In the genomic region with DNA sequence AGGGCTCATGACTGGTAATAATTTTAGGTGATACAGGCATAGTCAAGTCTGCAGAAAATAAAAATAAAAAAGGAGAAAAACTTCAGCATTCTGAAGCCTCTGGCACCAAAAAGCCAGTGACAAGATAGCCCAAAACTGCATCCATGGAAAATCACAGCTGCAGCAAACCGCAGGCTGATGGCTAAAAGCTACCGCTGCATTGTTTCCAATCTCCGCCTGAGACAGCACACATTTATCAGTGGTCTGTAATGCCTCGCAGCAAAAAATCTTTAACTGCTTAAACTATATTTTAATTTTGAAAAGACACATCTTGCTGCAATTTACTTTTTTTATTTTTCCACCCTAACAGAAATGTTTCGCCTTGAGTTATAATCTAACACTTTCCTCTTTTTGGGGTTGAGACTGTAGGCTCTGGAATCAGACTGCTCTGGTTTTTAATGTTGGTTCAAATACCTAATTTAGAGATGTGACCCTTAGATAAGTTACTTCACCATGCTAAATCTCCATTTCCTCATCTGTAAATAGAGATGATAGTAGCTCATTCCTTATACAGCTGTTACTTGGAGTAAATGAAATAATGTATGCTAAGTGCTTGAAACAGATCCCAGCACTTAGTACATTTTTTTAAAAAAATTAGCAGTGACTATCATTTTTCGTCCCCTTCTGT, we compare ENCODE assay signal across 26 cellular contexts. TPM values are rescaled to one million over a fixed set of nuclear protein-coding genes. Genes with fewer than 3 reads are reported as not detected.
DNase-seq lines count a peak whose midpoint lies in the region; ATAC-seq and TF ChIP-seq lines count a peak whose summit lies in the region.
"Had no signal": no experiment of that assay in that cellular context is flagged by ENCODE, and none has a peak within 500 bp of the region (broad histone marks: within the 10 kb centered on the region; RNA-seq: fewer than 3 reads in every experiment).

No MANE protein-coding gene starts in this region.

- no peak for TF ChIP-seq CTCF in chondrocyte (IDR thresholded peaks at IDR 0.05)
- TF ChIP-seq CTCF in nephron (IDR thresholded peaks at IDR 0.05; ENCODE audit: unreplicated experiment in 3 of 3): no peak
- TF ChIP-seq CTCF in omental fat pad (IDR thresholded peaks at IDR 0.05): no peak

- H3K27ac Mint-ChIP-seq in chondrocyte (ENCODE audit: unreplicated experiment) (peak overlapping the region; percentile 62), nephron (peak overlapping the region; percentile 11 to 83 (median 79))
- H3K27ac Mint-ChIP-seq: CD8-positive, alpha-beta memory T cell; naive thymus-derived CD8-positive, alpha-beta T cell; stimulated activated memory B cell treated with anti-CD40 and anti-IgM and Interleukin-4, amounts not matched to agents 10 μg/mL and 1 μg/mL and 100 μg/mL, for 72 hours had no signal

- H3K36me3 Mint-ChIP-seq in chondrocyte (ENCODE audit: low read depth): no peaks in the 10 kb centered on the region
- no peaks in the 10 kb centered on the region for H3K36me3 Mint-ChIP-seq in nephron (ENCODE audit: low read depth)
- H3K36me3 Mint-ChIP-seq: CD8-positive, alpha-beta memory T cell; naive thymus-derived CD8-positive, alpha-beta T cell; stimulated activated memory B cell treated with anti-CD40 and anti-IgM and Interleukin-4, amounts not matched to agents 10 μg/mL and 1 μg/mL and 100 μg/mL, for 72 hours had no signal

- DNase-seq in AG08395 (ENCODE audit: low spot score): peak; percentile 56
- DNase-seq in NCI-H2171 treated with DMSO at 0.1 percent for 48 hours (lab: John Stamatoyannopoulos, UW): peak; percentile 44
- no peak for DNase-seq in chondrocyte (ENCODE audit: low spot score)
- DNase-seq in DMS79 (lab: John Stamatoyannopoulos, UW): no peak
- no peak for DNase-seq in omental fat pad (ENCODE audit: low spot score)
- no peak for DNase-seq in DMS153 (lab: John Stamatoyannopoulos, UW)
- DNase-seq: 8988T; activated CD4-positive, alpha-beta T cell treated with anti-CD3 and anti-CD28 coated beads for 4 hours; activated gamma-delta T cell treated with Interleukin-2 at 50 U/mL for 16 hours; activated T-cell treated with anti-CD3 and anti-CD28 coated beads, Interleukin-2, amount 50 U/mL, for 1 hour; CD8-positive, alpha-beta memory T cell; dermis blood vessel endothelial cell; esophagus squamous epithelium; HCEC 1CT; left ventricle myocardium superior; naive thymus-derived CD8-positive, alpha-beta T cell; NCI-H1417; NCI-H2081; NCI-H774; RPMI8226; stimulated activated CD4-positive, alpha-beta T cell treated with anti-CD3 and anti-CD28 coated beads, Interleukin-4, amount 100 ng/mL, for 24 hours had no signal

- ATAC-seq in GM18868 (IDR thresholded peaks at IDR 0.05; ENCODE audit: unreplicated experiment): no peak
- ATAC-seq in omental fat pad (ENCODE audit: low FRiP score): no peak
- ATAC-seq: left ventricle myocardium superior; naive thymus-derived CD8-positive, alpha-beta T cell; stimulated activated memory B cell treated with anti-CD40 and anti-IgM and Interleukin-4, amounts not matched to agents 10 μg/mL and 1 μg/mL and 100 μg/mL, for 72 hours had no signal

- H3K27me3 Mint-ChIP-seq in chondrocyte (ENCODE audit: low read depth): no peaks in the 10 kb centered on the region
- H3K27me3 Mint-ChIP-seq in nephron (ENCODE audit: low read depth): no peaks in the 10 kb centered on the region
- H3K27me3 Mint-ChIP-seq: CD8-positive, alpha-beta memory T cell; central memory CD8-positive, alpha-beta T cell; naive thymus-derived CD8-positive, alpha-beta T cell; stimulated activated memory B cell treated with anti-CD40 and anti-IgM and Interleukin-4, amounts not matched to agents 10 μg/mL and 1 μg/mL and 100 μg/mL, for 72 hours had no signal

- H3K9me3 Mint-ChIP-seq in chondrocyte (ENCODE audit: low read depth): peaks cover 2% of the 10 kb centered on the region
- H3K9me3 Mint-ChIP-seq in nephron: no peaks in the 10 kb centered on the region
- H3K9me3 Mint-ChIP-seq: stimulated activated memory B cell treated with anti-CD40 and anti-IgM and Interleukin-4, amounts not matched to agents 10 μg/mL and 1 μg/mL and 100 μg/mL, for 72 hours had no signal

- peaks cover 72% of the 10 kb centered on the region for H3K4me1 Mint-ChIP-seq in chondrocyte (ENCODE audit: low read depth)
- peaks cover 45% of the 10 kb centered on the region for H3K4me1 Mint-ChIP-seq in nephron
- H3K4me1 Mint-ChIP-seq: CD8-positive, alpha-beta memory T cell; central memory CD8-positive, alpha-beta T cell; naive thymus-derived CD8-positive, alpha-beta T cell; stimulated activated memory B cell treated with anti-CD40 and anti-IgM and Interleukin-4, amounts not matched to agents 10 μg/mL and 1 μg/mL and 100 μg/mL, for 72 hours had no signal

- no peak overlapping the region for H3K4me3 Mint-ChIP-seq in chondrocyte (ENCODE audit: unreplicated experiment)
- no peak overlapping the region for H3K4me3 Mint-ChIP-seq in nephron
- H3K4me3 Mint-ChIP-seq: CD8-positive, alpha-beta memory T cell; central memory CD8-positive, alpha-beta T cell; naive thymus-derived CD8-positive, alpha-beta T cell; stimulated activated memory B cell treated with anti-CD40 and anti-IgM and Interleukin-4, amounts not matched to agents 10 μg/mL and 1 μg/mL and 100 μg/mL, for 72 hours had no signal

RNA-seq across cellular contexts. Expression of a gene that starts 41.9 kb away (rescaled TPM):
- 98.5 to 258 TPM (median 102 TPM) in 3 replicates for total RNA-seq in chondrocyte
- 10 to 100 TPM in 3 of 4 donors, 1 to 10 TPM in 1; 8.9 to 31.8 (median 24.8) TPM for total RNA-seq in omental fat pad
- total RNA-seq: CD8-positive, alpha-beta memory T cell; naive thymus-derived CD8-positive, alpha-beta T cell; T-helper 2 cell treated with Interferon-gamma antibody and Interleukin-4, amounts not matched to agents 100 ng/mL and 5 ng/mL, for 36 hours had no signal

Comparison
In these comparisons a context has a peak if more than half of its experiments do, and no peak if none do; other contexts are left out.
1. DNase-seq: peak in AG08395 (single experiment) and NCI-H2171 treated with DMSO at 0.1 percent for 48 hours (single experiment); none in chondrocyte (single experiment), DMS79 (single experiment), omental fat pad (single experiment) and DMS153 (single experiment).